Comparison of ENCODE assay signal across 2 cellular contexts in genomic region chr11:74730601-74731260, GRCh38.
TF ChIP-seq lines count a peak whose summit lies in the region.

No MANE protein-coding gene starts in this region.

TF ChIP-seq in A549, 52 proteins besides CTCF, POLR2A, EP300 and RAD21:
- TF ChIP-seq CEBPB (IDR thresholded peaks at IDR 0.05) (no peak), E2F6 (IDR thresholded peaks at IDR 0.05; ENCODE audit: borderline replicate concordance, low read depth) (no peak), HES2 (IDR thresholded peaks at IDR 0.05) (no peak), RCOR1 (IDR thresholded peaks at IDR 0.05; ENCODE audit: low read depth, low read length) (no peak), ZC3H11A (IDR thresholded peaks at IDR 0.05) (no peak), GATA3 (IDR thresholded peaks at IDR 0.05; ENCODE audit: borderline replicate concordance) (no peak), NFE2L2 (conservative IDR thresholded peaks at IDR 0.05; ENCODE audit: low read length) (no peak), PHF8 (IDR thresholded peaks at IDR 0.05; ENCODE audit: borderline replicate concordance, low read depth) (no peak), FOSL2 (IDR thresholded peaks at IDR 0.05) (no peak), FOSL2 (CRISPR knock-in tag; IDR thresholded peaks at IDR 0.05) (no peak), ATOH8 (CRISPR knock-in tag; IDR thresholded peaks at IDR 0.05; ENCODE audit: low read depth) (no peak), RNF2 (IDR thresholded peaks at IDR 0.05; ENCODE audit: borderline replicate concordance, low read depth) (no peak), CHD2 (IDR thresholded peaks at IDR 0.05; ENCODE audit: low read length, partially characterized antibody) (no peak), JUN (IDR thresholded peaks at IDR 0.05) (no peak), TFCP2L1 (CRISPR knock-in tag; IDR thresholded peaks at IDR 0.05) (no peak)

TF ChIP-seq in endothelial cell of umbilical vein, 7 proteins besides CTCF, POLR2A, EP300 and RAD21:
- TF ChIP-seq EZH2 (IDR thresholded peaks at IDR 0.05; ENCODE audit: borderline replicate concordance, low read depth, low read length, severe bottlenecking) (peak; percentile 66), MYC (IDR thresholded peaks at IDR 0.05; ENCODE audit: low read depth, low read length) (no peak)
TF ChIP-seq in endothelial cell of umbilical vein: peak in this region for 1.
